ENCODE assay signal across 9 cellular contexts in the genomic region with DNA sequence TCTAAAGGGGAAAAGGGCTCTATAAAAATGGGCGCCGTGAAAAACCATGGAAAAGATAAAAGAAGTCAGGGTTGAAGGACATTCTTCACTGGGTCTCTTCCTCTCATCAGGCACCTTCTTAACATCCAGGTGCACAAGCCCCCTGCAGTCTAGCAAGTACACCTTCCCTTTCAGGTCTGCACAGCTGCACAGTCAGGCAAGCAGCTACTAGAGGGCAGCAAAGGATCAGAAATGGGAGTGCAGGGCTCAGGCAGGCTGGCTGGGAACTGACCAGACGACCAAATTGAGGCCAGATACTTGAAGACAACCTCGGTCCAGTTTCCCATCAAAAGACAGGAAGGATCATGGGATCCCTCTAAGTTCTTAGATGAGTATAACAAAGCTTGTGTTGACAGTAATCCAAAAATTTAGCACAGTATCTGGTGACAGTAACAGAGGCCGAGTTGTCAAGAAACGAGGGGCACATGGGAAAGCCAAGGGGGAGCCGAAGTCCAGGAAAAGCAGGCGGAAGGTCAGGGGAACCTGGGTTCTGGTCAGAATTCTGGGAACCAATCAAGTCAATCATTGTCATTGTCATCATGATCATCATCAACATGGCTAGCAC. TPM values are rescaled to one million over a fixed set of nuclear protein-coding genes. Genes with fewer than 3 reads are reported as not detected.
DNase-seq lines count a peak whose midpoint lies in the region; ATAC-seq, FAIRE-seq and TF ChIP-seq lines count a peak whose summit lies in the region.
"Had no signal": no experiment of that assay in that cellular context is flagged by ENCODE, and none has a peak within 500 bp of the region (broad histone marks: within the 10 kb centered on the region; RNA-seq: fewer than 3 reads in every experiment).

No MANE protein-coding gene starts in this region.

- no peaks in the 10 kb centered on the region for H4K20me1 ChIP-seq in HepG2 (ENCODE audit: insufficient read depth, low read length)

- BruUV-seq in HepG2 (replicated peaks; lab: Mats Ljungman, UMichigan) = no TSS peak

- intact Hi-C loops in HepG2 (cut with micrococcal nuclease; ENCODE audit: unreplicated experiment) = loop anchor here (1.0 kb wide), 1 partner anchor 172 kb away; no protein-coding TSS in a partner anchor
- intact Hi-C loops in uterus (cut with DNase I; ENCODE audit: low total_unique reads) = no loop called here

- H3K4me2 ChIP-seq in HepG2 (ENCODE audit: low read depth, low read length) = no peak overlapping the region

- no peak overlapping the region for H3K9ac ChIP-seq in HepG2 (ENCODE audit: insufficient read depth, low read depth, low read length)

- TF ChIP-seq EP300 in HepG2 (IDR thresholded peaks at IDR 0.05; ENCODE audit: low read depth in 2 of 2, low read length in 2 of 2) = no peak
- TF ChIP-seq EP300 in HepG2 (CRISPR knock-in tag; IDR thresholded peaks at IDR 0.05; ENCODE audit: borderline replicate concordance) = no peak
- TF ChIP-seq EP300 in upper lobe of left lung (IDR thresholded peaks at IDR 0.05) = no peak

- H3K4me1 ChIP-seq in HepG2 (ENCODE audit: insufficient read depth, low read length) (no peaks in the 10 kb centered on the region), upper lobe of left lung (no peaks in the 10 kb centered on the region), uterus (no peaks in the 10 kb centered on the region)

- in situ Hi-C loops in HepG2 (cut with HindIII; ENCODE audit: extremely low pct_ligation_motif_present, low pct_unique_long_range_greater_than_20kb) = loop anchor here (5.0 kb wide), 1 partner anchor 173 kb away; no protein-coding TSS in a partner anchor

- H3K9me3 ChIP-seq in HepG2 (ENCODE audit: low read length) (no peaks in the 10 kb centered on the region), upper lobe of left lung (no peaks in the 10 kb centered on the region), uterus (no peaks in the 10 kb centered on the region)

- no peak for TF ChIP-seq POLR2A in HepG2 (IDR thresholded peaks at IDR 0.05; ENCODE audit: insufficient read depth in 1 of 2, low read depth in 2 of 2, low read length in 2 of 2)
- TF ChIP-seq POLR2A in upper lobe of left lung (IDR thresholded peaks at IDR 0.05) = no peak
- no peak for TF ChIP-seq POLR2A in uterus (IDR thresholded peaks at IDR 0.05)

- no peak overlapping the region for H2AFZ ChIP-seq in HepG2 (ENCODE audit: low read length)

- TF ChIP-seq RAD21 in HepG2 (CRISPR knock-in tag; IDR thresholded peaks at IDR 0.05) = peak; percentile 65

- 14% methylated on average over 8 of the region's 8 CpGs for WGBS in HepG2 (ENCODE audit: low lambda C conversion rate)
- WGBS in upper lobe of left lung, 2 donors = 57 to 59% methylated on average over 8 of the region's 8 CpGs

- H3K27ac ChIP-seq in HepG2 (ENCODE audit: extremely low read length, insufficient read depth, low read length) = no peak overlapping the region
- no peak overlapping the region for H3K27ac ChIP-seq in upper lobe of left lung
- H3K27ac ChIP-seq in uterus = no peak overlapping the region

- TF ChIP-seq CTCF in bronchial epithelial cell (IDR thresholded peaks at IDR 0.05; ENCODE audit: insufficient read depth, low read length, severe bottlenecking) (peak; percentile 64), HepG2 (CRISPR knock-in tag; IDR thresholded peaks at IDR 0.05) (peak; percentile 88), upper lobe of left lung (IDR thresholded peaks at IDR 0.05) (peak in 5 of 6 experiments; percentile 17 to 53 (median 37)), uterus (IDR thresholded peaks at IDR 0.05) (peak in 1 of 4 experiments; percentile 32)

- H3K27me3 ChIP-seq in bronchial epithelial cell (ENCODE audit: control insufficient read depth, insufficient read depth, low read length) (no peaks in the 10 kb centered on the region), HepG2 (ENCODE audit: control insufficient read depth in 1 of 2, insufficient read depth in 2 of 2, low read length in 2 of 2) (peaks cover 0 to 4% of the 10 kb centered on the region in 2 experiments; a peak in 2 of 5 replicates), upper lobe of left lung (no peaks in the 10 kb centered on the region), uterus (no peaks in the 10 kb centered on the region)

- H3K79me2 ChIP-seq in HepG2 (ENCODE audit: insufficient read depth, low read length) = no peaks in the 10 kb centered on the region

- POLR2A ChIA-PET in HepG2 (lab: Yijun Ruan, JAX) = no interaction called here

- peak; percentile 23 for FAIRE-seq in bronchial epithelial cell (lab: Jason Lieb, UNC)
- FAIRE-seq in HepG2 (lab: Jason Lieb, UNC) = peak; percentile 80
- FAIRE-seq: TTC549 had no signal

- no peak overlapping the region for H3K4me3 ChIP-seq in bronchial epithelial cell (ENCODE audit: low read depth, low read length)
- no peak overlapping the region for H3K4me3 ChIP-seq in HepG2 (replicated peaks in 1 of 3; ENCODE audit: insufficient read depth in 1 of 3, low read depth in 2 of 3, low read length in 3 of 3)
- no peak overlapping the region for H3K4me3 ChIP-seq in upper lobe of left lung
- no peak overlapping the region for H3K4me3 ChIP-seq in uterus

- CTCF ChIA-PET in HepG2 (lab: Yijun Ruan, JAX; ENCODE audit: low intra/inter-chr PET ratio, low total read pairs) = interaction anchor here (1.4 to 1.8 kb wide), 2 partner anchors 20 to 172 kb away, joined by 7 to 14 read pairs; no protein-coding TSS in a partner anchor

- DNase-seq in Daoy (ENCODE audit: low read depth) (peak; percentile 57), Kasumi-1 (lab: John Stamatoyannopoulos, UW) (peak; percentile 42 to 45), RPMI7951 (ENCODE audit: low read depth) (peak; percentile 18), bronchial epithelial cell (ENCODE audit: low read depth) (peak; percentile 58), HepG2 (ENCODE audit: low spot score) (peak; percentile 65), upper lobe of left lung (peak in 1 of 2 donors; percentile 51), uterus (no peak)

- ATAC-seq in GM21526 (IDR thresholded peaks at IDR 0.05; ENCODE audit: low FRiP score, unreplicated experiment) = peak; percentile 78
- ATAC-seq in HepG2 = peak; percentile 100
- ATAC-seq in upper lobe of left lung (ENCODE audit: low FRiP score in 2 of 2) = no peak

- no peaks in the 10 kb centered on the region for H3K36me3 ChIP-seq in bronchial epithelial cell (ENCODE audit: control insufficient read depth, insufficient read depth, low read length)
- no peaks in the 10 kb centered on the region for H3K36me3 ChIP-seq in HepG2 (replicated peaks in 1 of 2; ENCODE audit: control insufficient read depth in 1 of 2, insufficient read depth in 2 of 2, low read length in 2 of 2)
- no peaks in the 10 kb centered on the region for H3K36me3 ChIP-seq in upper lobe of left lung
- no peaks in the 10 kb centered on the region for H3K36me3 ChIP-seq in uterus

TF ChIP-seq in HepG2, 621 proteins besides CTCF, POLR2A, EP300 and RAD21 (continues in another document):
- TF ChIP-seq ZNF639 (CRISPR knock-in tag; conservative IDR thresholded peaks at IDR 0.05) (no peak), SALL1 (CRISPR knock-in tag; IDR thresholded peaks at IDR 0.05) (peak; percentile 12; the same call in 1 of the 2 replicates), MBNL3 (CRISPR knock-in tag; conservative IDR thresholded peaks at IDR 0.05) (no peak), STAG1 (CRISPR knock-in tag; IDR thresholded peaks at IDR 0.05) (peak; percentile 84)

RNA-seq across cellular contexts. Expression of gene GRIP1, which starts 10.1 kb away (rescaled TPM):
- total RNA-seq in Daoy (2014; rRNA removed; shearing (Covaris generic)) = 3.3 and 3.8 TPM in 2 replicates
- total RNA-seq in RPMI7951 (2014; rRNA removed; shearing (Covaris generic)) = 0.59 TPM in 1 of 2 replicates, not detected in the other
- total RNA-seq in bronchial epithelial cell = 3.9 and 28.0 TPM in 2 replicates
- not detected in 2 replicates for total RNA-seq in HepG2 (2016; rRNA removed; fragmentation: Illumina TruSeq; extraction: Trizol)
- total RNA-seq in HepG2 (2016; cell fraction: cytosol; rRNA removed; fragmentation: Illumina TruSeq; extraction: Trizol; ENCODE audit: low read depth) = not detected in 2 replicates
- not detected in 2 replicates for total RNA-seq in HepG2 (2016; cell fraction: insoluble cytoplasmic fraction; rRNA removed; fragmentation: Illumina TruSeq; extraction: Trizol)
- not detected in 2 replicates for total RNA-seq in HepG2 (2016; cell fraction: membrane; rRNA removed; fragmentation: Illumina TruSeq; extraction: Trizol)
- total RNA-seq in HepG2 (2016; cell fraction: nucleus; rRNA removed; fragmentation: Illumina TruSeq; extraction: Trizol) = 0.31 TPM in 1 of 2 replicates, not detected in the other
- polyA plus RNA-seq in HepG2 (2011; rRNA removed) = 0.08 TPM in 1 of 2 replicates, not detected in the other
- polyA plus RNA-seq in HepG2 (2011; cell fraction: cytosol; rRNA removed) = not detected in 2 replicates
- 0.11 and 0.47 TPM in 2 replicates for polyA plus RNA-seq in HepG2 (2011; cell fraction: nucleus; rRNA removed)
- polyA plus RNA-seq in HepG2 (2012) = not detected in 2 replicates
- polyA plus RNA-seq in HepG2 (2016; cell fraction: cytosol; fragmentation: Illumina TruSeq; extraction: Trizol; ENCODE audit: low read depth) = not detected in 2 replicates
- not detected in 2 replicates for polyA plus RNA-seq in HepG2 (2016; cell fraction: insoluble cytoplasmic fraction; fragmentation: Illumina TruSeq; extraction: Trizol; ENCODE audit: low read depth)
- polyA plus RNA-seq in HepG2 (2016; cell fraction: membrane; fragmentation: Illumina TruSeq; extraction: Trizol; ENCODE audit: low read depth) = not detected in 2 replicates
- polyA plus RNA-seq in HepG2 (2016; cell fraction: nucleus; fragmentation: Illumina TruSeq; extraction: Trizol; ENCODE audit: insufficient read depth, low read depth) = not detected in 2 replicates
- not detected in 2 replicates for polyA minus RNA-seq in HepG2 (2011; rRNA and poly(A)+ RNA removed; ENCODE audit: low replicate concordance)
- polyA minus RNA-seq in HepG2 (2011; cell fraction: cytosol; rRNA and poly(A)+ RNA removed) = not detected in 2 replicates
- polyA minus RNA-seq in HepG2 (2011; cell fraction: nucleus; rRNA and poly(A)+ RNA removed) = not detected in 2 replicates
- total RNA-seq in upper lobe of left lung = 1 to 10 TPM in 4 of 6 donors, under 1 TPM in 2; 0.33 to 5.2 (median 1.7) TPM
- total RNA-seq in uterus = 10 to 100 TPM in 2 of 4 donors, 1 to 10 TPM in 1, not detected in 1; 6.4 to 74.8 (median 19.2) TPM

Comparison
In these comparisons a context has a peak if more than half of its experiments do, and no peak if none do; other contexts are left out.
1. DNase-seq: peak in Daoy (single experiment), Kasumi-1 (2 of 2), RPMI7951 (single experiment), bronchial epithelial cell (single experiment) and HepG2 (single experiment); none in uterus (0 of 2).
2. ATAC-seq: peak in GM21526 (single experiment) and HepG2 (single experiment); none in upper lobe of left lung (0 of 2).